In the genomic region with DNA sequence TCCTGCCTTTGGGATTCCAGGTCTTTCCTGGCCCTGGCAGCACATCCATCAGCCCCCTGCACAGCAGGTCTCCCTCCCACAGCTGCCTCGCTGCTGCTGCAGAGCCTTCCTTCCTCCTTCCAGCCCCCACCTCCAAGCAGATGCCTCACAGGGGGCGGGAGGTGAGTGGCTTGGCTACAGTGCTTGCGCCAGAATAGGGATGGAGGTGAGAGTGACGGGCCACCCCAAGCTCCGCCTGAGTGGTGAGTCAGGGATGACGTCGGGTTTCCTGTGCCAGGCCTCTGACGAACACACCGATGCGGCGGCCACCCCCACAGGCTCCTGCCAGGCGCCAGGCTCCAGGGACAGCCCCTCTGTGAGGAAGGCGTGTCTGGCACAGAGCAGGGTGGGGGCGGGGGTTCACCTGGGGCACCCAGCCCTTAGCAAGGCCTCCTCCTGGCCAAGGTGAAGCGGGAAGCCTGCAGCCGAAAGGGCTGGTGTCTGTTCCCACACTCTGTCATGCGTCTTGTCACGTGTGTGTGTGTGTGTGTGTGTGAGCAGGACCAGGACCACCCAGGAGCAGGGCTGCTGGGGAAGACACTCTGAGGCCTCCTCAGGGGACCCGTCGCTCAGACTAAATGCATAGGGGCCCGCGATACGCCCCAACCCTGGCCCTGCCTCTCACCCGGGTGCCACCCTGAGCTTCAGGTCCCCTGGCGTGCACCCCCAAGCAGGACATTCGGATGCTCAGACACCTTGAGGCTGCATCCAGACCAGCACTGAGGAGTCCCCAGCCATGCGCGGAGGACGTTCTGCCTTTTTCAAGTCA, we compare ENCODE assay signal across 2 cellular contexts.
A peak's percentile ranks its signal among the peaks of the same experiment; 100 is the strongest.
TF ChIP-seq lines count a peak whose summit lies in the region.

No MANE protein-coding gene starts in this region.

TF ChIP-seq in Ishikawa, 13 proteins besides CTCF, POLR2A, EP300 and RAD21 (continued from another document):
- TF ChIP-seq, protein P1, sequence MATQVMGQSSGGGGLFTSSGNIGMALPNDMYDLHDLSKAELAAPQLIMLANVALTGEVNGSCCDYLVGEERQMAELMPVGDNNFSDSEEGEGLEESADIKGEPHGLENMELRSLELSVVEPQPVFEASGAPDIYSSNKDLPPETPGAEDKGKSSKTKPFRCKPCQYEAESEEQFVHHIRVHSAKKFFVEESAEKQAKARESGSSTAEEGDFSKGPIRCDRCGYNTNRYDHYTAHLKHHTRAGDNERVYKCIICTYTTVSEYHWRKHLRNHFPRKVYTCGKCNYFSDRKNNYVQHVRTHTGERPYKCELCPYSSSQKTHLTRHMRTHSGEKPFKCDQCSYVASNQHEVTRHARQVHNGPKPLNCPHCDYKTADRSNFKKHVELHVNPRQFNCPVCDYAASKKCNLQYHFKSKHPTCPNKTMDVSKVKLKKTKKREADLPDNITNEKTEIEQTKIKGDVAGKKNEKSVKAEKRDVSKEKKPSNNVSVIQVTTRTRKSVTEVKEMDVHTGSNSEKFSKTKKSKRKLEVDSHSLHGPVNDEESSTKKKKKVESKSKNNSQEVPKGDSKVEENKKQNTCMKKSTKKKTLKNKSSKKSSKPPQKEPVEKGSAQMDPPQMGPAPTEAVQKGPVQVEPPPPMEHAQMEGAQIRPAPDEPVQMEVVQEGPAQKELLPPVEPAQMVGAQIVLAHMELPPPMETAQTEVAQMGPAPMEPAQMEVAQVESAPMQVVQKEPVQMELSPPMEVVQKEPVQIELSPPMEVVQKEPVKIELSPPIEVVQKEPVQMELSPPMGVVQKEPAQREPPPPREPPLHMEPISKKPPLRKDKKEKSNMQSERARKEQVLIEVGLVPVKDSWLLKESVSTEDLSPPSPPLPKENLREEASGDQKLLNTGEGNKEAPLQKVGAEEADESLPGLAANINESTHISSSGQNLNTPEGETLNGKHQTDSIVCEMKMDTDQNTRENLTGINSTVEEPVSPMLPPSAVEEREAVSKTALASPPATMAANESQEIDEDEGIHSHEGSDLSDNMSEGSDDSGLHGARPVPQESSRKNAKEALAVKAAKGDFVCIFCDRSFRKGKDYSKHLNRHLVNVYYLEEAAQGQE (IDR thresholded peaks at IDR 0.05; ENCODE audit: low read depth), result no peak
- TF ChIP-seq EGR1 (IDR thresholded peaks at IDR 0.05), result 0 out of 2 replicates have a peak, but pooled peaks have one; percentile 38
TF ChIP-seq in Ishikawa: peak in this region for 2.

TF ChIP-seq in SK-N-SH, 30 proteins besides CTCF, POLR2A, EP300 and RAD21 (continued from another document):
- TF ChIP-seq, protein P2, sequence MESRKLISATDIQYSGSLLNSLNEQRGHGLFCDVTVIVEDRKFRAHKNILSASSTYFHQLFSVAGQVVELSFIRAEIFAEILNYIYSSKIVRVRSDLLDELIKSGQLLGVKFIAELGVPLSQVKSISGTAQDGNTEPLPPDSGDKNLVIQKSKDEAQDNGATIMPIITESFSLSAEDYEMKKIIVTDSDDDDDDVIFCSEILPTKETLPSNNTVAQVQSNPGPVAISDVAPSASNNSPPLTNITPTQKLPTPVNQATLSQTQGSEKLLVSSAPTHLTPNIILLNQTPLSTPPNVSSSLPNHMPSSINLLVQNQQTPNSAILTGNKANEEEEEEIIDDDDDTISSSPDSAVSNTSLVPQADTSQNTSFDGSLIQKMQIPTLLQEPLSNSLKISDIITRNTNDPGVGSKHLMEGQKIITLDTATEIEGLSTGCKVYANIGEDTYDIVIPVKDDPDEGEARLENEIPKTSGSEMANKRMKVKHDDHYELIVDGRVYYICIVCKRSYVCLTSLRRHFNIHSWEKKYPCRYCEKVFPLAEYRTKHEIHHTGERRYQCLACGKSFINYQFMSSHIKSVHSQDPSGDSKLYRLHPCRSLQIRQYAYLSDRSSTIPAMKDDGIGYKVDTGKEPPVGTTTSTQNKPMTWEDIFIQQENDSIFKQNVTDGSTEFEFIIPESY (IDR thresholded peaks at IDR 0.05; ENCODE audit: borderline replicate concordance, low read depth), result no peak
- TF ChIP-seq RFX5 (IDR thresholded peaks at IDR 0.05; ENCODE audit: low read length), result peak; percentile 23; the same call in 1 of the 2 replicates
- TF ChIP-seq JUND (IDR thresholded peaks at IDR 0.05), result no peak
- TF ChIP-seq POLR2AphosphoS5 (IDR thresholded peaks at IDR 0.05; ENCODE audit: low read depth, low read length), result no peak
- TF ChIP-seq SMC3 (IDR thresholded peaks at IDR 0.05; ENCODE audit: low read depth, low read length), result no peak
- TF ChIP-seq FOXM1 (IDR thresholded peaks at IDR 0.05; ENCODE audit: low read depth), result no peak
- no peak for TF ChIP-seq NRF1 (IDR thresholded peaks at IDR 0.05; ENCODE audit: low read depth, low read length)
- 0 out of 2 replicates have a peak, but pooled peaks have one; percentile 5 for TF ChIP-seq TAF1 (IDR thresholded peaks at IDR 0.05; ENCODE audit: borderline replicate concordance, low read depth, low read length)
- TF ChIP-seq MXI1 (IDR thresholded peaks at IDR 0.05; ENCODE audit: low read depth, low read length), result peak; percentile 48; the same call in 1 of the 2 replicates
- TF ChIP-seq YY1 (IDR thresholded peaks at IDR 0.05; ENCODE audit: low read depth), result no peak
- TF ChIP-seq, protein P3, sequence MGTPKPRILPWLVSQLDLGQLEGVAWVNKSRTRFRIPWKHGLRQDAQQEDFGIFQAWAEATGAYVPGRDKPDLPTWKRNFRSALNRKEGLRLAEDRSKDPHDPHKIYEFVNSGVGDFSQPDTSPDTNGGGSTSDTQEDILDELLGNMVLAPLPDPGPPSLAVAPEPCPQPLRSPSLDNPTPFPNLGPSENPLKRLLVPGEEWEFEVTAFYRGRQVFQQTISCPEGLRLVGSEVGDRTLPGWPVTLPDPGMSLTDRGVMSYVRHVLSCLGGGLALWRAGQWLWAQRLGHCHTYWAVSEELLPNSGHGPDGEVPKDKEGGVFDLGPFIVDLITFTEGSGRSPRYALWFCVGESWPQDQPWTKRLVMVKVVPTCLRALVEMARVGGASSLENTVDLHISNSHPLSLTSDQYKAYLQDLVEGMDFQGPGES (IDR thresholded peaks at IDR 0.05; ENCODE audit: low read depth, low read length), result no peak
- TF ChIP-seq GATA2 (CRISPR knock-in tag; IDR thresholded peaks at IDR 0.05), result 0 out of 2 replicates have a peak, but pooled peaks have one; percentile 7
- TF ChIP-seq, protein P4, sequence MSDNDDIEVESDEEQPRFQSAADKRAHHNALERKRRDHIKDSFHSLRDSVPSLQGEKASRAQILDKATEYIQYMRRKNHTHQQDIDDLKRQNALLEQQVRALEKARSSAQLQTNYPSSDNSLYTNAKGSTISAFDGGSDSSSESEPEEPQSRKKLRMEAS (IDR thresholded peaks at IDR 0.05; ENCODE audit: low read depth), result peak; percentile 64
- TF ChIP-seq, protein P5, sequence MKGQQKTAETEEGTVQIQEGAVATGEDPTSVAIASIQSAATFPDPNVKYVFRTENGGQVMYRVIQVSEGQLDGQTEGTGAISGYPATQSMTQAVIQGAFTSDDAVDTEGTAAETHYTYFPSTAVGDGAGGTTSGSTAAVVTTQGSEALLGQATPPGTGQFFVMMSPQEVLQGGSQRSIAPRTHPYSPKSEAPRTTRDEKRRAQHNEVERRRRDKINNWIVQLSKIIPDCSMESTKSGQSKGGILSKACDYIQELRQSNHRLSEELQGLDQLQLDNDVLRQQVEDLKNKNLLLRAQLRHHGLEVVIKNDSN (IDR thresholded peaks at IDR 0.05; ENCODE audit: borderline replicate concordance, low read depth), result no peak
- 0 out of 2 replicates have a peak, but pooled peaks have one; percentile 10 for TF ChIP-seq TEAD4 (IDR thresholded peaks at IDR 0.05; ENCODE audit: borderline replicate concordance, insufficient read depth)
- TF ChIP-seq, protein P6, sequence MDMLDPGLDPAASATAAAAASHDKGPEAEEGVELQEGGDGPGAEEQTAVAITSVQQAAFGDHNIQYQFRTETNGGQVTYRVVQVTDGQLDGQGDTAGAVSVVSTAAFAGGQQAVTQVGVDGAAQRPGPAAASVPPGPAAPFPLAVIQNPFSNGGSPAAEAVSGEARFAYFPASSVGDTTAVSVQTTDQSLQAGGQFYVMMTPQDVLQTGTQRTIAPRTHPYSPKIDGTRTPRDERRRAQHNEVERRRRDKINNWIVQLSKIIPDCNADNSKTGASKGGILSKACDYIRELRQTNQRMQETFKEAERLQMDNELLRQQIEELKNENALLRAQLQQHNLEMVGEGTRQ (IDR thresholded peaks at IDR 0.05; ENCODE audit: borderline replicate concordance, low read depth, low read length), result no peak
- TF ChIP-seq RCOR1 (IDR thresholded peaks at IDR 0.05; ENCODE audit: low read length), result no peak
- no peak for TF ChIP-seq RXRA (IDR thresholded peaks at IDR 0.05; ENCODE audit: borderline replicate concordance, low read depth)
- no peak for TF ChIP-seq ELF1 (IDR thresholded peaks at IDR 0.05)
- no peak for TF ChIP-seq MEF2A (IDR thresholded peaks at IDR 0.05; ENCODE audit: borderline replicate concordance, low read depth)
- no peak for TF ChIP-seq FOXJ3 (CRISPR knock-in tag; IDR thresholded peaks at IDR 0.05)
- TF ChIP-seq CHD2 (IDR thresholded peaks at IDR 0.05; ENCODE audit: low read length, partially characterized antibody), result no peak
- TF ChIP-seq EZH2phosphoT487 (IDR thresholded peaks at IDR 0.05; ENCODE audit: borderline replicate concordance, low read depth), result no peak
- no peak for TF ChIP-seq GABPA (IDR thresholded peaks at IDR 0.05; ENCODE audit: low read depth)
- peak; percentile 45; the same call in 1 of the 2 replicates for TF ChIP-seq TCF12 (IDR thresholded peaks at IDR 0.05)
- peak; percentile 83; the same call in 1 of the 2 replicates for TF ChIP-seq FOSL2 (IDR thresholded peaks at IDR 0.05; ENCODE audit: borderline replicate concordance, low read depth)
- TF ChIP-seq, protein P1 (IDR thresholded peaks at IDR 0.05; ENCODE audit: low read depth, low read length), result no peak
- TF ChIP-seq, protein P7, sequence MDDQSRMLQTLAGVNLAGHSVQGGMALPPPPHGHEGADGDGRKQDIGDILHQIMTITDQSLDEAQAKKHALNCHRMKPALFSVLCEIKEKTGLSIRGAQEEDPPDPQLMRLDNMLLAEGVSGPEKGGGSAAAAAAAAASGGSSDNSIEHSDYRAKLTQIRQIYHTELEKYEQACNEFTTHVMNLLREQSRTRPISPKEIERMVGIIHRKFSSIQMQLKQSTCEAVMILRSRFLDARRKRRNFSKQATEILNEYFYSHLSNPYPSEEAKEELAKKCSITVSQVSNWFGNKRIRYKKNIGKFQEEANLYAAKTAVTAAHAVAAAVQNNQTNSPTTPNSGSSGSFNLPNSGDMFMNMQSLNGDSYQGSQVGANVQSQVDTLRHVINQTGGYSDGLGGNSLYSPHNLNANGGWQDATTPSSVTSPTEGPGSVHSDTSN (IDR thresholded peaks at IDR 0.05), result peak; percentile 68
- 0 out of 2 replicates have a peak, but pooled peaks have one; percentile 49 for TF ChIP-seq NFIC (IDR thresholded peaks at IDR 0.05; ENCODE audit: borderline replicate concordance)
